ENCODE assay signal across 8 cellular contexts in genomic region chr5:140302786-140303639, GRCh38. TPM values are rescaled to one million over a fixed set of nuclear protein-coding genes. Genes with fewer than 3 reads are reported as not detected.
DNase-seq lines count a peak whose midpoint lies in the region; ATAC-seq, FAIRE-seq and TF ChIP-seq lines count a peak whose summit lies in the region.

Gene PFDN1, minus strand, starts transcription at chr5:140303101. Its CDS starts 28 bp downstream, at chr5:140303073.

- no peak for FAIRE-seq in bronchial epithelial cell (lab: Jason Lieb, UNC)

- H3K36me3 ChIP-seq in ACC112 (ENCODE audit: insufficient read depth, low read length), result 0 out of 2 replicates have a peak, but pooled peaks cover 5% of the 10 kb centered on the region
- peaks cover 1% of the 10 kb centered on the region for H3K36me3 ChIP-seq in bronchial epithelial cell (ENCODE audit: control insufficient read depth, insufficient read depth, low read length)
- no peaks in the 10 kb centered on the region for H3K36me3 ChIP-seq in smooth muscle cell (ENCODE audit: low read depth)

- H3K27me3 ChIP-seq in ACC112 (ENCODE audit: insufficient read depth, low read length), result no peaks in the 10 kb centered on the region
- no peaks in the 10 kb centered on the region for H3K27me3 ChIP-seq in bronchial epithelial cell (ENCODE audit: control insufficient read depth, insufficient read depth, low read length)
- no peaks in the 10 kb centered on the region for H3K27me3 ChIP-seq in smooth muscle cell (ENCODE audit: low read depth)

- H3K9me3 ChIP-seq in smooth muscle cell (replicated peaks; ENCODE audit: low read depth), result no peaks in the 10 kb centered on the region

- TF ChIP-seq CTCF in WI38 (IDR thresholded peaks at IDR 0.05; ENCODE audit: low read depth, low read length), result no peak
- TF ChIP-seq CTCF in bronchial epithelial cell (IDR thresholded peaks at IDR 0.05; ENCODE audit: insufficient read depth, low read length, severe bottlenecking), result no peak
- no peak for TF ChIP-seq CTCF in smooth muscle cell (IDR thresholded peaks at IDR 0.05; ENCODE audit: borderline replicate concordance, insufficient read depth, poor library complexity, severe bottlenecking)

- peak within 1 kb of the TSS; percentile 91 for H3K4me2 ChIP-seq in smooth muscle cell

- H3K9ac ChIP-seq in smooth muscle cell (ENCODE audit: low read depth), result peak within 1 kb of the TSS; percentile 97

- H3K79me2 ChIP-seq in ACC112 (ENCODE audit: control insufficient read depth, insufficient read depth, low read length, unreplicated experiment) (peaks cover 32% of the 10 kb centered on the region), smooth muscle cell (ENCODE audit: low read depth) (peaks cover 42% of the 10 kb centered on the region)

- H3K4me3 ChIP-seq in ACC112 (ENCODE audit: low read depth, low read length) (peak within 1 kb of the TSS; percentile 87), WI38 (ENCODE audit: low read depth, low read length) (peak within 1 kb of the TSS; percentile 97), bronchial epithelial cell (ENCODE audit: low read depth, low read length) (peak within 1 kb of the TSS; percentile 76), smooth muscle cell (peak within 1 kb of the TSS; percentile 79)

- DNase-seq in NCI-H2227 treated with DMSO at 0.1 percent for 48 hours (lab: John Stamatoyannopoulos, UW), result peak; percentile 86
- peak; percentile 87 for DNase-seq in bronchial epithelial cell (ENCODE audit: low read depth)
- peak; percentile 98 for DNase-seq in iPS-NIHi7 (ENCODE audit: extremely low spot score)
- DNase-seq in smooth muscle cell (lab: John Stamatoyannopoulos, UW; ENCODE audit: unreplicated experiment), result peak; percentile 52

- H3K27ac ChIP-seq in ACC112 (ENCODE audit: low read depth, low read length) (peak within 1 kb of the TSS; percentile 77), smooth muscle cell (ENCODE audit: low read depth) (peak within 1 kb of the TSS; percentile 82)

- no peaks in the 10 kb centered on the region for H4K20me1 ChIP-seq in smooth muscle cell (ENCODE audit: low read depth)

- WGBS in smooth muscle cell (ENCODE audit: low lambda C conversion rate), result 3% methylated on average over 30 of the region's 30 CpGs

- H3K4me1 ChIP-seq in ACC112 (ENCODE audit: control insufficient read depth, insufficient read depth, low read length, unreplicated experiment), result peaks cover 39% of the 10 kb centered on the region
- peaks cover 21% of the 10 kb centered on the region for H3K4me1 ChIP-seq in smooth muscle cell (ENCODE audit: low read depth)

- H2AFZ ChIP-seq in ACC112 (ENCODE audit: low read length, unreplicated experiment) (peak within 1 kb of the TSS; percentile 80), smooth muscle cell (ENCODE audit: low read depth) (peak within 1 kb of the TSS; percentile 94)

- H3F3A ChIP-seq in smooth muscle cell (ENCODE audit: low read depth), result no peaks in the 10 kb centered on the region

- ATAC-seq in GM18870 (IDR thresholded peaks at IDR 0.05; ENCODE audit: unreplicated experiment) (peak; percentile 92), HG03139 (IDR thresholded peaks at IDR 0.05; ENCODE audit: unreplicated experiment) (peak; percentile 97)

RNA-seq across cellular contexts. Expression of gene PFDN1, which starts in this region (rescaled TPM):
- 34.5 and 38.1 TPM in 2 replicates for total RNA-seq in bronchial epithelial cell
- total RNA-seq in smooth muscle cell, result 140 and 154 TPM in 2 replicates
- polyA plus RNA-seq in smooth muscle cell, result 145 and 159 TPM in 2 replicates

Comparison
In these comparisons a context has a peak if more than half of its experiments do, and no peak if none do; other contexts are left out.
1. Peak in every context shown above with its lines: DNase-seq, ATAC-seq, H3K4me3 ChIP-seq and H3K27ac ChIP-seq.